ENCODE assay signal across 9 cellular contexts in genomic region chr1:64340361-64340760, GRCh38.
"Had no signal": no experiment of that assay in that cellular context is flagged by ENCODE, and none has a peak within 500 bp of the region (broad histone marks: within the 10 kb centered on the region; RNA-seq: fewer than 3 reads in every experiment).

No MANE protein-coding gene starts in this region.

- ATAC-seq: GM23338, HepG2 had no signal

- H2AFZ ChIP-seq: GM23338 had no signal

- H3K4me3 ChIP-seq: GM23338 had no signal

- FAIRE-seq: H1, H54, HepG2 had no signal

- DNase-seq: H9, HCEC 1CT, HFFc6, KG1 had no signal

- H3K27ac ChIP-seq: HL-60 had no signal

- H3K4me2 ChIP-seq: GM23338 had no signal
